Comparison of ENCODE assay signal across 8 cellular contexts in the genomic region with DNA sequence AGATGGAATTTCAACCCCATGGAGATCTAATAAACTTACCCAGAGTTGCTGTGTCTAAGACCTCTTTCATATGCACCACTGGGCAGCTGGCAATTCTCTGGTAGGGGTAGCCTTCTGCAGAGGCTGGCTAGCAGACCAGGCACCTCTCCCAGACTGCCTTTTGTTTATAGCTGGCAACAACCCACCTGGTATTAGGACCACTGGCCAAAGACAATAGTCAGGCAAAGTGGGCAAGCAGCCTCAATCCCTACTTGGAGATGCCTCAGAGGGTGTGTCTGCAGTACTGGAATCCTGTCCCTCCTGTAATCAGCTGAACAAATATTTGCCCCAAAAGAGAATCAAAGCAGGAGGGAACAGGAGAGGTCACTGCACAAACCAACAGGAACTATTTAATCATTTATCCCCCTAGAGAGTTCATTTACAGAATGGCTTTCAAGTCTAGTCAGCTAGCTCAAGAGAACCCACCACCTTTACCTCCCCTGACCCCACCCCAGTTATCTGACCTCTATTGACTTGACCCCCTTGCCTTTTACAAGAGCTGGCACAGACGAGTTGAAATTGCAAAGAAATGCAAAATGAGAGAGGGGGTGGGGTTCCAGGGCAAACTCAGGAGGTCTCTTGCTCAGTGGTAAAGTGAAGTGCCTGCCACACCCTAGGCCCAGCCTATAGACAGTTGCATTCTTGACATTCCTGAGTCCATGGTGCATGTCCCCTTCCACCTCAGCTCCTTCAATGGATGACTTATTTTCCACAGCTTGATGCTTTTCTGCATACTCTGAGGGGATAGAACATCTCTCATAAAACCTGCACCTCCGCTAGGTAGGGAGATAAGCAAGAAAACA. TPM values are rescaled to one million over a fixed set of nuclear protein-coding genes. Genes with fewer than 3 reads are reported as not detected.
A peak's percentile ranks its signal among the peaks of the same experiment; 100 is the strongest.
DNase-seq lines count a peak whose midpoint lies in the region; TF ChIP-seq lines count a peak whose summit lies in the region.

No MANE protein-coding gene starts in this region.

- peaks cover 0 to 5% (median 1%) of the 10 kb centered on the region in 4 donors for H3K36me3 ChIP-seq in liver (ENCODE audit: control insufficient read depth in 4 of 4, insufficient read depth in 3 of 4, low read depth in 1 of 4, low read length in 3 of 4)
- H3K36me3 ChIP-seq in tibial artery: peaks cover 0 to 7% (median 6%) of the 10 kb centered on the region in 3 donors

- H3K9me3 ChIP-seq in liver (ENCODE audit: control insufficient read depth in 4 of 4, low read length in 3 of 4) (no peaks in the 10 kb centered on the region), tibial artery (no peaks in the 10 kb centered on the region)

- intact Hi-C loops in Calu3 (cut with micrococcal nuclease; ENCODE audit: unreplicated experiment): loop anchor here (1.0 to 5.0 kb wide), 6 partner anchors 8 to 158 kb away; no protein-coding TSS in a partner anchor
- intact Hi-C loops in tibial artery (cut with DNase I; ENCODE audit: low total_unique reads): loop anchor here (10.0 kb wide), 2 partner anchors 155 to 235 kb away; partner anchors contain the start of gene PDRG1

- H3K27me3 ChIP-seq in liver (ENCODE audit: control insufficient read depth in 4 of 4, insufficient read depth in 4 of 4, low read length in 3 of 4): no peaks in the 10 kb centered on the region
- no peaks in the 10 kb centered on the region for H3K27me3 ChIP-seq in tibial artery

- TF ChIP-seq CTCF in Calu3 (IDR thresholded peaks at IDR 0.05; ENCODE audit: unreplicated experiment): no peak
- no peak for TF ChIP-seq CTCF in brain (conservative IDR thresholded peaks at IDR 0.05)
- TF ChIP-seq CTCF in liver (IDR thresholded peaks at IDR 0.05; ENCODE audit: low read depth, low read length, missing input control): no peak
- TF ChIP-seq CTCF in tibial artery (IDR thresholded peaks at IDR 0.05): no peak

- BruUV-seq in Calu3 (replicated peaks; lab: Mats Ljungman, UMichigan): no TSS peak

- H3K27ac Mint-ChIP-seq in Calu3 (ENCODE audit: unreplicated experiment) (peak overlapping the region; percentile 94), brain (peak overlapping the region; percentile 73 to 100 (median 99))

- H3K27ac ChIP-seq in liver (ENCODE audit: low read depth in 1 of 2, low read length in 2 of 2) (peak overlapping the region; percentile 93 to 97), tibial artery (peak overlapping the region; percentile 97 to 99)

- H3K27me3 Mint-ChIP-seq in Calu3 (ENCODE audit: unreplicated experiment) (no peaks in the 10 kb centered on the region), brain (peaks cover 6% of the 10 kb centered on the region)

- H3K4me1 ChIP-seq in liver (ENCODE audit: control insufficient read depth in 4 of 4, insufficient read depth in 4 of 4, low read length in 3 of 4) (peaks cover 7 to 56% (median 32%) of the 10 kb centered on the region in 4 donors), tibial artery (peaks cover 0 to 60% (median 53%) of the 10 kb centered on the region in 4 donors)

- peak overlapping the region; percentile 93 to 96 (median 93) for H3K4me3 ChIP-seq in liver (ENCODE audit: low read depth in 1 of 3, low read length in 3 of 3)
- peak overlapping the region; percentile 76 for H3K4me3 ChIP-seq in tibial artery

- TF ChIP-seq RAD21 in liver (IDR thresholded peaks at IDR 0.05): peak; percentile 16 to 46

- H3K36me3 Mint-ChIP-seq in Calu3 (ENCODE audit: insufficient read depth, unreplicated experiment) (peaks cover 94% of the 10 kb centered on the region), brain (peaks cover 64% of the 10 kb centered on the region)

- H3K4me1 Mint-ChIP-seq in Calu3 (ENCODE audit: low read depth, unreplicated experiment) (peaks cover 56% of the 10 kb centered on the region), brain (peaks cover 80% of the 10 kb centered on the region)

- H3K9ac ChIP-seq in liver (ENCODE audit: low read depth in 1 of 2, low read length in 2 of 2): peak overlapping the region in 1 of 2 donors; percentile 92

- DNase-seq in Calu3 (peak; percentile 81), NAMALWA (ENCODE audit: low spot score) (peak; percentile 24), tibial artery (peak in 1 of 2 donors; percentile 72), NCI-H524 treated with DMSO at 0.1 percent for 48 hours (lab: John Stamatoyannopoulos, UW) (no peak), foreskin melanocyte (no peak), Kasumi-1 (lab: John Stamatoyannopoulos, UW) (no peak)

- H3K9me3 Mint-ChIP-seq in Calu3 (ENCODE audit: low read depth, unreplicated experiment) (no peaks in the 10 kb centered on the region), brain (no peaks in the 10 kb centered on the region)

- 17% methylated on average over 2 of the region's 2 CpGs for WGBS in liver

- peak overlapping the region; percentile 97 for H3K4me3 Mint-ChIP-seq in Calu3 (ENCODE audit: low read depth, unreplicated experiment)
- H3K4me3 Mint-ChIP-seq in brain: peak overlapping the region; percentile 94 to 99 (median 97)

- CTCF ChIA-PET in Calu3 (lab: Charles Lee): interaction anchor here (0.6 to 9.5 kb wide), 15 partner anchors 14 to 392 kb away, joined by 3 to 84 read pairs (median 5); no protein-coding TSS in a partner anchor

TF ChIP-seq in liver, 16 proteins besides CTCF, POLR2A, EP300 and RAD21:
- TF ChIP-seq, protein P1, sequence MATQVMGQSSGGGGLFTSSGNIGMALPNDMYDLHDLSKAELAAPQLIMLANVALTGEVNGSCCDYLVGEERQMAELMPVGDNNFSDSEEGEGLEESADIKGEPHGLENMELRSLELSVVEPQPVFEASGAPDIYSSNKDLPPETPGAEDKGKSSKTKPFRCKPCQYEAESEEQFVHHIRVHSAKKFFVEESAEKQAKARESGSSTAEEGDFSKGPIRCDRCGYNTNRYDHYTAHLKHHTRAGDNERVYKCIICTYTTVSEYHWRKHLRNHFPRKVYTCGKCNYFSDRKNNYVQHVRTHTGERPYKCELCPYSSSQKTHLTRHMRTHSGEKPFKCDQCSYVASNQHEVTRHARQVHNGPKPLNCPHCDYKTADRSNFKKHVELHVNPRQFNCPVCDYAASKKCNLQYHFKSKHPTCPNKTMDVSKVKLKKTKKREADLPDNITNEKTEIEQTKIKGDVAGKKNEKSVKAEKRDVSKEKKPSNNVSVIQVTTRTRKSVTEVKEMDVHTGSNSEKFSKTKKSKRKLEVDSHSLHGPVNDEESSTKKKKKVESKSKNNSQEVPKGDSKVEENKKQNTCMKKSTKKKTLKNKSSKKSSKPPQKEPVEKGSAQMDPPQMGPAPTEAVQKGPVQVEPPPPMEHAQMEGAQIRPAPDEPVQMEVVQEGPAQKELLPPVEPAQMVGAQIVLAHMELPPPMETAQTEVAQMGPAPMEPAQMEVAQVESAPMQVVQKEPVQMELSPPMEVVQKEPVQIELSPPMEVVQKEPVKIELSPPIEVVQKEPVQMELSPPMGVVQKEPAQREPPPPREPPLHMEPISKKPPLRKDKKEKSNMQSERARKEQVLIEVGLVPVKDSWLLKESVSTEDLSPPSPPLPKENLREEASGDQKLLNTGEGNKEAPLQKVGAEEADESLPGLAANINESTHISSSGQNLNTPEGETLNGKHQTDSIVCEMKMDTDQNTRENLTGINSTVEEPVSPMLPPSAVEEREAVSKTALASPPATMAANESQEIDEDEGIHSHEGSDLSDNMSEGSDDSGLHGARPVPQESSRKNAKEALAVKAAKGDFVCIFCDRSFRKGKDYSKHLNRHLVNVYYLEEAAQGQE (IDR thresholded peaks at IDR 0.05): no peak
- TF ChIP-seq, protein P2, sequence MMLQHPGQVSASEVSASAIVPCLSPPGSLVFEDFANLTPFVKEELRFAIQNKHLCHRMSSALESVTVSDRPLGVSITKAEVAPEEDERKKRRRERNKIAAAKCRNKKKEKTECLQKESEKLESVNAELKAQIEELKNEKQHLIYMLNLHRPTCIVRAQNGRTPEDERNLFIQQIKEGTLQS (IDR thresholded peaks at IDR 0.05): no peak
- TF ChIP-seq EGR1 (IDR thresholded peaks at IDR 0.05; ENCODE audit: low read depth in 2 of 2) (no peak), NR2F2 (IDR thresholded peaks at IDR 0.05) (peak; percentile 51), SP1 (IDR thresholded peaks at IDR 0.05) (peak; percentile 48), YY1 (IDR thresholded peaks at IDR 0.05) (no peak), RXRA (IDR thresholded peaks at IDR 0.05) (peak; percentile 80 to 82), JUND (IDR thresholded peaks at IDR 0.05) (peak in 1 of 2 donors; percentile 60), FOXA2 (IDR thresholded peaks at IDR 0.05) (peak; percentile 39), TAF1 (conservative IDR thresholded peaks at IDR 0.05) (no peak), GABPA (IDR thresholded peaks at IDR 0.05 in 1 of 2, conservative IDR thresholded peaks at IDR 0.05 in 1 of 2) (no peak), MAX (IDR thresholded peaks at IDR 0.05) (no peak), HNF4G (IDR thresholded peaks at IDR 0.05) (peak; percentile 37), HNF4A (conservative IDR thresholded peaks at IDR 0.05) (peak; percentile 65 to 70), FOXA1 (IDR thresholded peaks at IDR 0.05) (peak; percentile 31)
- TF ChIP-seq, protein P3, sequence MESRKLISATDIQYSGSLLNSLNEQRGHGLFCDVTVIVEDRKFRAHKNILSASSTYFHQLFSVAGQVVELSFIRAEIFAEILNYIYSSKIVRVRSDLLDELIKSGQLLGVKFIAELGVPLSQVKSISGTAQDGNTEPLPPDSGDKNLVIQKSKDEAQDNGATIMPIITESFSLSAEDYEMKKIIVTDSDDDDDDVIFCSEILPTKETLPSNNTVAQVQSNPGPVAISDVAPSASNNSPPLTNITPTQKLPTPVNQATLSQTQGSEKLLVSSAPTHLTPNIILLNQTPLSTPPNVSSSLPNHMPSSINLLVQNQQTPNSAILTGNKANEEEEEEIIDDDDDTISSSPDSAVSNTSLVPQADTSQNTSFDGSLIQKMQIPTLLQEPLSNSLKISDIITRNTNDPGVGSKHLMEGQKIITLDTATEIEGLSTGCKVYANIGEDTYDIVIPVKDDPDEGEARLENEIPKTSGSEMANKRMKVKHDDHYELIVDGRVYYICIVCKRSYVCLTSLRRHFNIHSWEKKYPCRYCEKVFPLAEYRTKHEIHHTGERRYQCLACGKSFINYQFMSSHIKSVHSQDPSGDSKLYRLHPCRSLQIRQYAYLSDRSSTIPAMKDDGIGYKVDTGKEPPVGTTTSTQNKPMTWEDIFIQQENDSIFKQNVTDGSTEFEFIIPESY (IDR thresholded peaks at IDR 0.05): no peak

RNA-seq across cellular contexts. Expression of gene BCL2L1, which starts 2.8 kb away (rescaled TPM):
- total RNA-seq in Calu3 (2022): 290 and 321 TPM in 2 replicates
- 184 TPM for polyA plus RNA-seq in brain (ENCODE audit: insufficient read depth, low read depth, low replicate concordance)
- total RNA-seq in liver: 100 to 1,000 TPM in 1 of 2 donors, 10 to 100 TPM in 1; 48.4 to 124 TPM
- polyA plus RNA-seq in liver: 10 to 100 TPM; 29.7 to 43.7 TPM

RNA-seq across cellular contexts. Expression of gene TPX2, which starts 19.2 kb away (rescaled TPM):
- 157 and 179 TPM in 2 replicates for total RNA-seq in Calu3 (2022)
- 150 TPM for polyA plus RNA-seq in brain (ENCODE audit: insufficient read depth, low read depth, low replicate concordance)
- total RNA-seq in liver: 10 to 100 TPM in 1 of 2 donors, 1 to 10 TPM in 1; 1.3 to 40.8 TPM
- 1 to 10 TPM; 1.1 to 3.6 TPM for polyA plus RNA-seq in liver

Comparison
In these comparisons a context has a peak if more than half of its experiments do, and no peak if none do; other contexts are left out.
1. DNase-seq: peak in Calu3 (single experiment) and NAMALWA (single experiment); none in NCI-H524 treated with DMSO at 0.1 percent for 48 hours (single experiment), foreskin melanocyte (single experiment) and Kasumi-1 (0 of 2).